11 cellular contexts compared by ENCODE assay signal in the genomic region with DNA sequence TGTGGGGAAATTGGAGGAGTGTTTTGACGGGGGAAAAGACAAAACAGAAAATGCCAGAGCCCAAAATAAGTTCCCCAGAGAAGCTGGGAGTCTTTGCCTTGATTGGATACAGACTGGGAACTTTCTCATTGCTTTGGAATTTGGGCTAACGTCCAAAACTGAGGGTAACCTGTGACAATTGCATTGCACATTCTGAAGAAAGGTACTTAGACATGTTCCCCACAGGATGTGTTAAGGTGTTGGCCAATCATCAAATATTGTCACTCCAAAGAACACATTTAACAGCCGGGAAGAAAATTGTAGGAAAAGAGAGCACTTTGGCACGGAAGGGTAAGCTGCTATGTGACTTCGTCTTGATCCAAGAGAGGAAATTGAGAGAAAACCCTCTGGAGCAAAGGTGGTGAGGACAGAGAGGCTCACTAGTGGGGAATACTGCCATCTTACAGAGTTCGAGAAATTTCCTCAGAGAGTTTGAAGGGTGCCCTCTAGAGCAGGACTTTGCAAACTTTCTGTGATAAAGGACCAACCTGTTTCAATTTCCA.
DNase-seq lines count a peak whose midpoint lies in the region; ATAC-seq and TF ChIP-seq lines count a peak whose summit lies in the region.
"Had no signal": no experiment of that assay in that cellular context is flagged by ENCODE, and none has a peak within 500 bp of the region (broad histone marks: within the 10 kb centered on the region; RNA-seq: fewer than 3 reads in every experiment).

No MANE protein-coding gene starts in this region.

- no peak overlapping the region for H3K4me3 Mint-ChIP-seq in HFFc6
- H3K4me3 Mint-ChIP-seq in activated CD4-positive, alpha-beta T cell treated with anti-CD3 and anti-CD28 coated beads for 36 hours = no peak overlapping the region
- H3K4me3 Mint-ChIP-seq: effector memory CD8-positive, alpha-beta T cell had no signal

- peak overlapping the region; percentile 7; the same call in 1 of the 2 replicates for H3K27ac Mint-ChIP-seq in HFFc6
- no peak overlapping the region for H3K27ac Mint-ChIP-seq in activated CD4-positive, alpha-beta T cell treated with anti-CD3 and anti-CD28 coated beads for 36 hours
- H3K27ac Mint-ChIP-seq: effector memory CD8-positive, alpha-beta T cell had no signal

- CTCF ChIA-PET in activated CD4-positive, alpha-beta T cell treated with anti-CD3 and anti-CD28 coated beads for 36 hours (lab: Charles Lee) = no interaction called here

- no peaks in the 10 kb centered on the region; the same call in 1 of the 2 replicates for H3K27me3 Mint-ChIP-seq in HFFc6 (ENCODE audit: insufficient read depth)
- no peaks in the 10 kb centered on the region for H3K27me3 Mint-ChIP-seq in activated CD4-positive, alpha-beta T cell treated with anti-CD3 and anti-CD28 coated beads for 36 hours
- H3K27me3 Mint-ChIP-seq: effector memory CD8-positive, alpha-beta T cell had no signal

- peaks cover 28% of the 10 kb centered on the region for H3K4me1 Mint-ChIP-seq in HFFc6 (ENCODE audit: low read depth)
- H3K4me1 Mint-ChIP-seq in activated CD4-positive, alpha-beta T cell treated with anti-CD3 and anti-CD28 coated beads for 36 hours = peaks cover 27% of the 10 kb centered on the region

- no peaks in the 10 kb centered on the region for H3K27me3 ChIP-seq in ascending aorta
- no peaks in the 10 kb centered on the region for H3K27me3 ChIP-seq in suprapubic skin

- H3K36me3 Mint-ChIP-seq in HFFc6 (ENCODE audit: low read depth) = no peaks in the 10 kb centered on the region
- H3K36me3 Mint-ChIP-seq in activated CD4-positive, alpha-beta T cell treated with anti-CD3 and anti-CD28 coated beads for 36 hours (ENCODE audit: low read depth) = no peaks in the 10 kb centered on the region

- H3K9me3 Mint-ChIP-seq in HFFc6 = no peaks in the 10 kb centered on the region
- no peaks in the 10 kb centered on the region for H3K9me3 Mint-ChIP-seq in activated CD4-positive, alpha-beta T cell treated with anti-CD3 and anti-CD28 coated beads for 36 hours (ENCODE audit: low read depth)
- H3K9me3 Mint-ChIP-seq: effector memory CD8-positive, alpha-beta T cell had no signal

- H3K27ac ChIP-seq in ascending aorta = peak overlapping the region; percentile 82 to 84
- H3K27ac ChIP-seq in suprapubic skin = peak overlapping the region; percentile 21

- TF ChIP-seq CTCF in HFFc6 (IDR thresholded peaks at IDR 0.05) = peak; percentile 47
- TF ChIP-seq CTCF in ascending aorta (IDR thresholded peaks at IDR 0.05) = peak in 2 of 3 experiments; percentile 17 to 35
- no peak for TF ChIP-seq CTCF in suprapubic skin (IDR thresholded peaks at IDR 0.05)

- intact Hi-C loops in ascending aorta (cut with DNase I) = loop anchor here (5.0 kb wide), 2 partner anchors 339 to 619 kb away; partner anchors contain the start of gene TBL1XR1
- intact Hi-C loops in activated CD4-positive, alpha-beta T cell treated with anti-CD3 and anti-CD28 coated beads for 36 hours (cut with DNase I, micrococcal nuclease) = no loop called here

- POLR2A ChIA-PET in activated CD4-positive, alpha-beta T cell treated with anti-CD3 and anti-CD28 coated beads for 36 hours (lab: Charles Lee) = no interaction called here

- 20% methylated on average over 6 of the region's 6 CpGs for WGBS in suprapubic skin

- no peaks in the 10 kb centered on the region for H3K36me3 ChIP-seq in ascending aorta
- H3K36me3 ChIP-seq in suprapubic skin = no peaks in the 10 kb centered on the region

- no peak for ATAC-seq in GM21367 (IDR thresholded peaks at IDR 0.05; ENCODE audit: unreplicated experiment)
- ATAC-seq in activated CD4-positive, alpha-beta T cell treated with anti-CD3 and anti-CD28 coated beads for 36 hours = no peak
- ATAC-seq in GM18502 (IDR thresholded peaks at IDR 0.05; ENCODE audit: poor library complexity, unreplicated experiment) = no peak
- no peak for ATAC-seq in HG03354 (IDR thresholded peaks at IDR 0.05; ENCODE audit: poor library complexity, severe bottlenecking, unreplicated experiment)
- ATAC-seq: effector memory CD8-positive, alpha-beta T cell had no signal

- H3K4me3 ChIP-seq in ascending aorta (no peak overlapping the region), suprapubic skin (no peak overlapping the region)

- TF ChIP-seq EP300 in suprapubic skin (IDR thresholded peaks at IDR 0.05) = no peak

- DNase-seq in HFFc6 (peak; percentile 43), ascending aorta (ENCODE audit: low spot score in 2 of 2) (peak in 1 of 2 donors; percentile 73), hepatic stellate cell (ENCODE audit: low spot score) (peak; percentile 47), suprapubic skin (ENCODE audit: low spot score in 2 of 2) (no peak)
- no peak for DNase-seq in activated CD4-positive, alpha-beta T cell treated with anti-CD3 and anti-CD28 coated beads for 36 hours
- DNase-seq: effector memory CD8-positive, alpha-beta T cell; NCI-H2171; occipital lobe had no signal

- H3K4me1 ChIP-seq in ascending aorta (peaks cover 0 to 29% of the 10 kb centered on the region in 2 donors), suprapubic skin (peaks cover 6% of the 10 kb centered on the region)

- H3K9me3 ChIP-seq in ascending aorta (no peaks in the 10 kb centered on the region), suprapubic skin (no peaks in the 10 kb centered on the region)

- TF ChIP-seq POLR2A in suprapubic skin (IDR thresholded peaks at IDR 0.05) = no peak

Comparison
In these comparisons a context has a peak if more than half of its experiments do, and no peak if none do; other contexts are left out.
1. DNase-seq: peak in HFFc6 (single experiment) and hepatic stellate cell (single experiment); none in suprapubic skin (0 of 2) and activated CD4-positive, alpha-beta T cell treated with anti-CD3 and anti-CD28 coated beads for 36 hours (single experiment).
2. CTCF ChIP-seq: peak in HFFc6 (single experiment) and ascending aorta (2 of 3); none in suprapubic skin (0 of 2).